In the genomic region with DNA sequence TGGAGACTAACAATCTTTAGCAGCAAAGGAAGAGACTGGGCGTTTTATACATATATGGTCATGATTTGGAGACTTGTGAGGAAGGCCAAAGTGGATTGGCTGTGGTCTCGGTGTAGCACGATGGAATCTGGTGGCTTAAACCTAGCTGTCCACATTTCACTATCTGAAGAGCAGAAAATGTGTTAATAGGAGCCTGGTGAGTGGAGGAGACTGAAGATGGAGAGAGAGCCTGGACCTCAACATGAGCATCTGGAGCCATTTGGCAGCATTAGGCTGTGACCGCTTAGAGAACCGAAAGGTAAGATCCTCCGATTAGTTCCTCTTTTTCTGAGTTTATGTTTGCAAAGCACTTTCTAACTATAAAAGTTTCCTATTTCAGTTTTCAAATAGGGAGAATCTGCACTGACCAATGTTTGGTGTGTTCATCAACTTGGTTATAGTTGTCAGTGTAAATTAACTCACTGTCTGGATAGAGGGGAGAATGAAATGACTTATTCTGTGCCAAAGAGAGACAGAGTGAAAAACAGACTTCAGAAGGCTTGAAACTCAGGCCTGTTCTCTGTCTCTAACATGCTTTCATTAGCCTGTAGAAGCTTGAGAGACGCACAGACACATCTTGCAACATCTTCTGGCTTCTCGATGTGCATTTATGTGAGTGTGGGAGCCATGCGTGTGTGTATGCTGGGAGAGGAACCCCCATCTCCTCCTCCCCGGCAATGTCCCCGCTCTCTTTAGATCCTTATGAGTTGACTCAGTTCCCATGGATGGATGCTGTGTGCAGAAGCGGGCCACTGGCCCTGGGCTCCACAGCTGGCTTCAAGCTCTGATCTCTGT, we compare ENCODE assay signal across 9 cellular contexts.
DNase-seq lines count a peak whose midpoint lies in the region; ATAC-seq, FAIRE-seq and TF ChIP-seq lines count a peak whose summit lies in the region.
"Had no signal": no experiment of that assay in that cellular context is flagged by ENCODE, and none has a peak within 500 bp of the region (broad histone marks: within the 10 kb centered on the region; RNA-seq: fewer than 3 reads in every experiment).

No MANE protein-coding gene starts in this region.

- H3K9me3 Mint-ChIP-seq in CD8-positive, alpha-beta T cell, result no peaks in the 10 kb centered on the region
- no peaks in the 10 kb centered on the region for H3K9me3 Mint-ChIP-seq in T-helper 2 cell treated with Interferon-gamma antibody and Interleukin-4, amounts not matched to agents 5 μg/mL and 100 μg/mL, for 36 hours
- no peaks in the 10 kb centered on the region for H3K9me3 Mint-ChIP-seq in activated T-cell treated with anti-CD3 and anti-CD28 coated beads, Interleukin-2, amount 50 U/mL, for 72 hours

- DNase-seq in GM12864 (ENCODE audit: low read depth) (peak; percentile 84), HL-60 (ENCODE audit: low read depth in 1 of 2, low spot score in 1 of 2) (peak; percentile 49 to 50), lower lobe of right lung (no peak), HTR-8/SVneo (ENCODE audit: insufficient read length, low spot score) (no peak)
- no peak for DNase-seq in CD8-positive, alpha-beta T cell
- no peak for DNase-seq in T-helper 2 cell treated with Interferon-gamma antibody and Interleukin-4, amounts not matched to agents 5 μg/mL and 100 μg/mL, for 36 hours (ENCODE audit: low spot score)
- DNase-seq in activated T-cell treated with anti-CD3 and anti-CD28 coated beads, Interleukin-2, amount 50 U/mL, for 72 hours, result no peak
- DNase-seq: substantia nigra had no signal

- H3K36me3 ChIP-seq in lower lobe of right lung, result no peaks in the 10 kb centered on the region
- H3K36me3 ChIP-seq in CD8-positive, alpha-beta T cell (ENCODE audit: insufficient read depth, low read length), result no peaks in the 10 kb centered on the region

- no peaks in the 10 kb centered on the region for H3K4me1 Mint-ChIP-seq in CD8-positive, alpha-beta T cell (ENCODE audit: low read depth)
- no peaks in the 10 kb centered on the region for H3K4me1 Mint-ChIP-seq in T-helper 2 cell treated with Interferon-gamma antibody and Interleukin-4, amounts not matched to agents 5 μg/mL and 100 μg/mL, for 36 hours (ENCODE audit: low read depth)
- peaks cover 7% of the 10 kb centered on the region for H3K4me1 Mint-ChIP-seq in activated T-cell treated with anti-CD3 and anti-CD28 coated beads, Interleukin-2, amount 50 U/mL, for 72 hours (ENCODE audit: low read depth)

- H3K9me3 ChIP-seq in lower lobe of right lung, result no peaks in the 10 kb centered on the region
- no peaks in the 10 kb centered on the region for H3K9me3 ChIP-seq in CD8-positive, alpha-beta T cell (ENCODE audit: low read length)

- peak; percentile 98 for ATAC-seq in GM21576 (IDR thresholded peaks at IDR 0.05; ENCODE audit: unreplicated experiment)
- peak; percentile 26 to 45 for ATAC-seq in lower lobe of right lung
- no peak for ATAC-seq in CD8-positive, alpha-beta T cell
- no peak for ATAC-seq in activated T-cell treated with anti-CD3 and anti-CD28 coated beads, Interleukin-2, amount 50 U/mL, for 72 hours (replicated peaks in 1 of 2)

- no peaks in the 10 kb centered on the region for H3K27me3 Mint-ChIP-seq in CD8-positive, alpha-beta T cell (ENCODE audit: low read depth)
- H3K27me3 Mint-ChIP-seq in T-helper 2 cell treated with Interferon-gamma antibody and Interleukin-4, amounts not matched to agents 5 μg/mL and 100 μg/mL, for 36 hours (ENCODE audit: low read depth), result no peaks in the 10 kb centered on the region
- no peaks in the 10 kb centered on the region for H3K27me3 Mint-ChIP-seq in activated T-cell treated with anti-CD3 and anti-CD28 coated beads, Interleukin-2, amount 50 U/mL, for 72 hours (ENCODE audit: low read depth)

- POLR2A ChIA-PET in CD8-positive, alpha-beta T cell (lab: Charles Lee), result no interaction called here

- H3K27ac ChIP-seq in HL-60 (replicated peaks) (peak overlapping the region; percentile 44), lower lobe of right lung (peak overlapping the region; percentile 5)
- no peak overlapping the region for H3K27ac ChIP-seq in CD8-positive, alpha-beta T cell (ENCODE audit: low read depth, low read length)

- peak overlapping the region; percentile 16; the same call in 1 of the 2 replicates for H3K4me3 ChIP-seq in GM12864 (ENCODE audit: low read depth, low read length)
- no peak overlapping the region for H3K4me3 ChIP-seq in HL-60 (replicated peaks; ENCODE audit: insufficient read depth, low read length)
- no peak overlapping the region for H3K4me3 ChIP-seq in lower lobe of right lung
- H3K4me3 ChIP-seq in CD8-positive, alpha-beta T cell (ENCODE audit: low read depth, low read length), result no peak overlapping the region

- peaks cover 11% of the 10 kb centered on the region for H3K4me1 ChIP-seq in lower lobe of right lung
- no peaks in the 10 kb centered on the region for H3K4me1 ChIP-seq in CD8-positive, alpha-beta T cell (ENCODE audit: insufficient read depth, low read length)

- intact Hi-C loops in lower lobe of right lung (cut with DNase I), result no loop called here
- intact Hi-C loops in CD8-positive, alpha-beta T cell (cut with DNase I, micrococcal nuclease), result no loop called here

- no peaks in the 10 kb centered on the region for H3K27me3 ChIP-seq in HL-60 (ENCODE audit: insufficient read depth, poor library complexity, severe bottlenecking)
- no peaks in the 10 kb centered on the region for H3K27me3 ChIP-seq in lower lobe of right lung (ENCODE audit: low read depth)
- no peaks in the 10 kb centered on the region for H3K27me3 ChIP-seq in CD8-positive, alpha-beta T cell (ENCODE audit: insufficient read depth, low read length)

- no peaks in the 10 kb centered on the region for H3K36me3 Mint-ChIP-seq in CD8-positive, alpha-beta T cell
- no peaks in the 10 kb centered on the region for H3K36me3 Mint-ChIP-seq in T-helper 2 cell treated with Interferon-gamma antibody and Interleukin-4, amounts not matched to agents 5 μg/mL and 100 μg/mL, for 36 hours (ENCODE audit: low read depth)
- no peaks in the 10 kb centered on the region for H3K36me3 Mint-ChIP-seq in activated T-cell treated with anti-CD3 and anti-CD28 coated beads, Interleukin-2, amount 50 U/mL, for 72 hours (ENCODE audit: insufficient read depth in 2 of 2)

- CTCF ChIA-PET in CD8-positive, alpha-beta T cell (lab: Charles Lee), result no interaction called here

- H3K27ac Mint-ChIP-seq in CD8-positive, alpha-beta T cell, result no peak overlapping the region
- H3K27ac Mint-ChIP-seq in T-helper 2 cell treated with Interferon-gamma antibody and Interleukin-4, amounts not matched to agents 5 μg/mL and 100 μg/mL, for 36 hours, result no peak overlapping the region
- no peak overlapping the region for H3K27ac Mint-ChIP-seq in activated T-cell treated with anti-CD3 and anti-CD28 coated beads, Interleukin-2, amount 50 U/mL, for 72 hours

- H3K4me3 Mint-ChIP-seq in CD8-positive, alpha-beta T cell, result no peak overlapping the region
- H3K4me3 Mint-ChIP-seq in T-helper 2 cell treated with Interferon-gamma antibody and Interleukin-4, amounts not matched to agents 5 μg/mL and 100 μg/mL, for 36 hours, result no peak overlapping the region
- no peak overlapping the region for H3K4me3 Mint-ChIP-seq in activated T-cell treated with anti-CD3 and anti-CD28 coated beads, Interleukin-2, amount 50 U/mL, for 72 hours

- FAIRE-seq in HTR-8/SVneo (lab: Jason Lieb, UNC), result no peak

- TF ChIP-seq CTCF in GM12864 (IDR thresholded peaks at IDR 0.05; ENCODE audit: low read depth, low read length, missing control alignments) (no peak), HL-60 (IDR thresholded peaks at IDR 0.05; ENCODE audit: insufficient read depth, low read length) (no peak), lower lobe of right lung (IDR thresholded peaks at IDR 0.05) (no peak)
- no peak for TF ChIP-seq CTCF in CD8-positive, alpha-beta T cell (IDR thresholded peaks at IDR 0.05)

Comparison
In these comparisons a context has a peak if more than half of its experiments do, and no peak if none do; other contexts are left out.
1. DNase-seq: peak in GM12864 (single experiment) and HL-60 (2 of 2); none in lower lobe of right lung (single experiment), HTR-8/SVneo (single experiment), CD8-positive, alpha-beta T cell (0 of 7), T-helper 2 cell treated with Interferon-gamma antibody and Interleukin-4, amounts not matched to agents 5 μg/mL and 100 μg/mL, for 36 hours (single experiment) and activated T-cell treated with anti-CD3 and anti-CD28 coated beads, Interleukin-2, amount 50 U/mL, for 72 hours (0 of 2).
2. ATAC-seq: peak in GM21576 (single experiment) and lower lobe of right lung (2 of 2); none in CD8-positive, alpha-beta T cell (single experiment) and activated T-cell treated with anti-CD3 and anti-CD28 coated beads, Interleukin-2, amount 50 U/mL, for 72 hours (0 of 2).